8 cellular contexts compared by ENCODE assay signal in the genomic region with DNA sequence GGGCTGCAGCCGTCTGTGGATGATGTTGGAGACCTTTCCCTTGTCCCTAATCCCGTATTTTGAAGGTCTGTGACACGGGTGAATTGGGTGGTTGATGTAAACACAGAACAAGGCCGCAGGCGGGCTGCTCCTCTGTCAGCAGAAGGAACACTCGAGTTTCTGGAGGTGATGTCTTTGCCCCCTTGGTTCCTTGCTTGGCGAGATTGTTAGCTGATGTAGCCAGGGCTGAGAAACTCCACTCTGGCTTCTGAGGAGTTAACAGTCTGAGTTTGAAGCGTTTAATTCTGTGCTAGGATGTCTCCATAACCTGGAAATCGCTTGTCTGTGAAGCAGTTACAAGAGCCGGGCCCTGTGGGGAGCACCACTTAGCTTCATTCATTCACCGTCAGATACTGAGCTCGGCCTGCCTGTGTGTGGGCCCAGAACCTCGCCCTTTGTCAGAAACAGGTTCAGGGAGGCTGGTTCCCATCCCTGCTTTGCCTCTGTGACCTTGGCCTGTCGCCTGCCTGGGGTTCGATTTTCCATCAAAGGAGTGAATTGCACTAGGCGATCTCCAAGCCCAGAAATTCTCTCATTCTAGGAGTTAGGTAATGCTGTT. TPM values are rescaled to one million over a fixed set of nuclear protein-coding genes. Genes with fewer than 3 reads are reported as not detected.
DNase-seq lines count a peak whose midpoint lies in the region; ATAC-seq and TF ChIP-seq lines count a peak whose summit lies in the region.

No MANE protein-coding gene starts in this region.

- peak overlapping the region; percentile 98 for H3K4me2 ChIP-seq in DOHH2 (ENCODE audit: low read length)

- H3K4me3 ChIP-seq in DOHH2 (ENCODE audit: low read length) (peak overlapping the region; percentile 88), liver (ENCODE audit: low read depth in 1 of 3, low read length in 3 of 3) (peak overlapping the region; percentile 1 to 91 (median 66))

- H3K79me2 ChIP-seq in DOHH2 (ENCODE audit: control insufficient read depth, low read length), result peaks cover 71% of the 10 kb centered on the region

- H3K4me1 ChIP-seq in DOHH2 (ENCODE audit: control insufficient read depth, low read length) (peaks cover 56% of the 10 kb centered on the region), liver (ENCODE audit: control insufficient read depth in 4 of 4, insufficient read depth in 4 of 4, low read length in 3 of 4) (peaks cover 6 to 23% (median 13%) of the 10 kb centered on the region in 4 donors)

- peak overlapping the region; percentile 31 to 79 for H3K9ac ChIP-seq in liver (ENCODE audit: low read depth in 1 of 2, low read length in 2 of 2)

- H3K9me3 ChIP-seq in DOHH2 (ENCODE audit: control insufficient read depth, insufficient read depth, low read length) (no peaks in the 10 kb centered on the region), liver (ENCODE audit: control insufficient read depth in 4 of 4, low read length in 3 of 4) (no peaks in the 10 kb centered on the region)

- no peaks in the 10 kb centered on the region for H3K9me2 ChIP-seq in DOHH2 (replicated peaks; ENCODE audit: control insufficient read depth, low read length)

- H3K27me3 ChIP-seq in DOHH2 (ENCODE audit: control insufficient read depth, low read length), result no peaks in the 10 kb centered on the region
- H3K27me3 ChIP-seq in liver (ENCODE audit: control insufficient read depth in 4 of 4, insufficient read depth in 4 of 4, low read length in 3 of 4), result no peaks in the 10 kb centered on the region

- peaks cover 12% of the 10 kb centered on the region; the same call in 1 of the 2 replicates for H4K20me1 ChIP-seq in DOHH2 (ENCODE audit: control insufficient read depth, insufficient read depth, low read depth, low read length)

- peaks cover 28% of the 10 kb centered on the region for H3F3A ChIP-seq in DOHH2 (ENCODE audit: control insufficient read depth, insufficient read depth)

- no peak for ATAC-seq in GM18498 (IDR thresholded peaks at IDR 0.05; ENCODE audit: unreplicated experiment)
- no peak for ATAC-seq in GM19328 (IDR thresholded peaks at IDR 0.05; ENCODE audit: unreplicated experiment)

- DNase-seq in NCI-H2227 (lab: John Stamatoyannopoulos, UW; ENCODE audit: unreplicated experiment) (peak; percentile 44), H4 (ENCODE audit: low spot score) (no peak)
- peak; percentile 3 for DNase-seq in central memory CD4-positive, alpha-beta T cell

- TF ChIP-seq RAD21 in liver (IDR thresholded peaks at IDR 0.05), result no peak

- TF ChIP-seq CTCF in DOHH2 (IDR thresholded peaks at IDR 0.05; ENCODE audit: low read depth, low read length, poor library complexity, severe bottlenecking), result no peak
- TF ChIP-seq CTCF in liver (IDR thresholded peaks at IDR 0.05; ENCODE audit: low read depth, low read length, missing input control), result no peak

- H3K27ac ChIP-seq in DOHH2 (ENCODE audit: low read depth, low read length) (peak overlapping the region; percentile 69), liver (ENCODE audit: low read depth in 1 of 2, low read length in 2 of 2) (peak overlapping the region in 1 of 2 donors; percentile 61), temporal lobe (ENCODE audit: low read depth, low read length) (peak overlapping the region; percentile 17)

- 17% methylated on average over 16 of the region's 16 CpGs for WGBS in liver

- H3K36me3 ChIP-seq in DOHH2 (ENCODE audit: control insufficient read depth, low read length) (peaks cover 42% of the 10 kb centered on the region), liver (ENCODE audit: control insufficient read depth in 4 of 4, insufficient read depth in 3 of 4, low read depth in 1 of 4, low read length in 3 of 4) (peaks cover 0 to 3% (median 1%) of the 10 kb centered on the region in 4 donors)

TF ChIP-seq in liver, 16 proteins besides CTCF, POLR2A, EP300 and RAD21:
- TF ChIP-seq, protein P1, sequence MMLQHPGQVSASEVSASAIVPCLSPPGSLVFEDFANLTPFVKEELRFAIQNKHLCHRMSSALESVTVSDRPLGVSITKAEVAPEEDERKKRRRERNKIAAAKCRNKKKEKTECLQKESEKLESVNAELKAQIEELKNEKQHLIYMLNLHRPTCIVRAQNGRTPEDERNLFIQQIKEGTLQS (IDR thresholded peaks at IDR 0.05), result no peak
- TF ChIP-seq NR2F2 (IDR thresholded peaks at IDR 0.05), result no peak
- TF ChIP-seq YY1 (IDR thresholded peaks at IDR 0.05), result no peak
- peak in 1 of 2 donors; percentile 7 for TF ChIP-seq HNF4A (conservative IDR thresholded peaks at IDR 0.05)
- TF ChIP-seq GABPA (IDR thresholded peaks at IDR 0.05 in 1 of 2, conservative IDR thresholded peaks at IDR 0.05 in 1 of 2), result no peak

RNA-seq across cellular contexts. Expression of a gene that starts 1.3 kb away (rescaled TPM):
- 10 to 100 TPM; 10.1 to 43.0 TPM for total RNA-seq in liver
- polyA plus RNA-seq in liver, result 1 to 10 TPM; 4.1 to 8.5 TPM
- 75.2 TPM for total RNA-seq in temporal lobe
- total RNA-seq in H4 (2014; rRNA removed; shearing (Covaris generic)), result 2.6 and 4.4 TPM in 2 replicates

RNA-seq across cellular contexts. Expression of a gene that starts 29.2 kb away (rescaled TPM):
- total RNA-seq in liver, result 10 to 100 TPM; 31.0 to 32.6 TPM
- polyA plus RNA-seq in liver, result 10 to 100 TPM in 1 of 2 donors, 1 to 10 TPM in 1; 7.4 to 25.8 TPM
- total RNA-seq in temporal lobe, result 23.1 TPM
- 54.4 and 71.2 TPM in 2 replicates for total RNA-seq in H4 (2014; rRNA removed; shearing (Covaris generic))
